ENCODE assay signal across 1 cellular context in genomic region chr4:43244688-43245382, GRCh38.
TF ChIP-seq lines count a peak whose summit lies in the region.

No MANE protein-coding gene starts in this region.

TF ChIP-seq in GM12878, 131 proteins besides CTCF, POLR2A, EP300 and RAD21 (continued from another document):
- TF ChIP-seq ZNF687 (IDR thresholded peaks at IDR 0.05), result no peak; the same call in 1 of the 2 replicates
- TF ChIP-seq LARP7 (IDR thresholded peaks at IDR 0.05), result no peak
- TF ChIP-seq HCFC1 (IDR thresholded peaks at IDR 0.05; ENCODE audit: low read length), result no peak
- peak; percentile 70 for TF ChIP-seq RELB (IDR thresholded peaks at IDR 0.05; ENCODE audit: low read depth)
- no peak for TF ChIP-seq YY1 (IDR thresholded peaks at IDR 0.05; ENCODE audit: low read depth, low read length)
- TF ChIP-seq MTA2 (IDR thresholded peaks at IDR 0.05; ENCODE audit: low read depth), result peak; percentile 23; the same call in 1 of the 2 replicates
- TF ChIP-seq FOS (IDR thresholded peaks at IDR 0.05; ENCODE audit: borderline replicate concordance, extremely low read depth, insufficient read length), result no peak
- no peak for TF ChIP-seq CEBPB (IDR thresholded peaks at IDR 0.05; ENCODE audit: borderline replicate concordance in 1 of 2, low read depth in 2 of 2, low read length in 2 of 2)
- TF ChIP-seq MEF2A (IDR thresholded peaks at IDR 0.05; ENCODE audit: insufficient read depth, low read depth, low read length), result no peak
- no peak for TF ChIP-seq SPI1 (IDR thresholded peaks at IDR 0.05; ENCODE audit: borderline replicate concordance, insufficient read depth, low read depth, low read length)
